Comparison of ENCODE assay signal across 16 cellular contexts in the genomic region with DNA sequence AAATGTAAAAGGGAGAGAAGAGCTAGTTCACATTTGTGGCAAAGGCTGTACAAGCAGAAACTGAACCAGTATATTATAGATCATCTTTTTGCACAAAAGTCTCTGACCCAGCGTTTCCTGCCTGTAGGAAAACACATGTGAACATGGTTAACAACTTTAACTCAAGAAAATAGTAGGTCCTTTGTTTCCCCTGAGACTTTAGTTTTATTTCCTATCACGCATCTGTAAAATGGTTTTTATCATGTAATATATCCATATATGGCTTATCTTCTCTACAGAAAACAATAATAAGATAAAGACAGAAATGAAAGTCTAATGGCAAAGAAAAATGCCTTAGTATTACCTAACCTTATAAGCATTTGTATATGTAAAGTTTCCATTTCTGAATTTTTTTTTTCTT. TPM values are rescaled to one million over a fixed set of nuclear protein-coding genes. Genes with fewer than 3 reads are reported as not detected.
A peak's percentile ranks its signal among the peaks of the same experiment; 100 is the strongest.
DNase-seq lines count a peak whose midpoint lies in the region; ATAC-seq and TF ChIP-seq lines count a peak whose summit lies in the region.
"Had no signal": no experiment of that assay in that cellular context is flagged by ENCODE, and none has a peak within 500 bp of the region (broad histone marks: within the 10 kb centered on the region; RNA-seq: fewer than 3 reads in every experiment).

No MANE protein-coding gene starts in this region.

- WGBS in aorta, 2 donors = 66 to 69% methylated on average over 2 of the region's 2 CpGs

- H3K9me3 ChIP-seq in osteoblast (ENCODE audit: low read depth, low read length) (no peaks in the 10 kb centered on the region), aorta (ENCODE audit: control insufficient read depth, low read length) (no peaks in the 10 kb centered on the region)
- H3K9me3 ChIP-seq: BLaER1 had no signal

- H3K27me3 ChIP-seq in osteoblast (ENCODE audit: insufficient read depth, low read length) (no peaks in the 10 kb centered on the region), aorta (ENCODE audit: control insufficient read depth in 1 of 2, insufficient read depth in 2 of 2, low read length in 1 of 2) (no peaks in the 10 kb centered on the region)
- H3K27me3 ChIP-seq: BLaER1 had no signal

- H2AFZ ChIP-seq in osteoblast (ENCODE audit: low read length) = no peak overlapping the region

- peaks cover 10% of the 10 kb centered on the region for H3K27me3 Mint-ChIP-seq in activated CD4-positive, alpha-beta T cell treated with anti-CD3 and anti-CD28 coated beads, Interleukin-2, amount 10 ng/mL, durations not matched to agents 24 days and 14 days
- H3K27me3 Mint-ChIP-seq: CD8-positive, alpha-beta memory T cell had no signal

- H4K20me1 ChIP-seq in osteoblast (ENCODE audit: insufficient read depth, low read length) = peaks cover 5% of the 10 kb centered on the region

- peaks cover 27% of the 10 kb centered on the region for H3K36me3 Mint-ChIP-seq in activated CD4-positive, alpha-beta T cell treated with anti-CD3 and anti-CD28 coated beads, Interleukin-2, amount 10 ng/mL, durations not matched to agents 24 days and 14 days (ENCODE audit: low read depth)

- H3K4me1 ChIP-seq in osteoblast (ENCODE audit: insufficient read depth, low read length) (peaks cover 12% of the 10 kb centered on the region), aorta (ENCODE audit: control insufficient read depth in 1 of 2, insufficient read depth in 2 of 2, low read length in 2 of 2) (no peaks in the 10 kb centered on the region)

- H3K36me3 ChIP-seq in osteoblast (ENCODE audit: insufficient read depth, low read length) (peaks cover 4% of the 10 kb centered on the region), aorta (ENCODE audit: control insufficient read depth in 1 of 2, insufficient read depth in 2 of 2, low read length in 1 of 2) (no peaks in the 10 kb centered on the region)

- intact Hi-C loops in activated CD4-positive, alpha-beta T cell treated with anti-CD3 and anti-CD28 coated beads, Interleukin-2, amount 10 ng/mL, durations not matched to agents 24 days and 14 days (cut with micrococcal nuclease) = loop anchor here (5.0 to 10.0 kb wide), 5 partner anchors 72 to 347 kb away; a partner anchor contains a TSS
- intact Hi-C loops in aorta (cut with DNase I) (no loop called here), posterior cingulate gyrus (cut with DNase I) (loop anchor here (5.0 to 10.0 kb wide), 2 partner anchors 133 to 180 kb away; a partner anchor contains a TSS)

- no peak overlapping the region for H3K27ac ChIP-seq in osteoblast (ENCODE audit: low read depth, low read length)
- no peak overlapping the region for H3K27ac ChIP-seq in aorta (ENCODE audit: low read depth in 1 of 2, low read length in 2 of 2)
- H3K27ac ChIP-seq: BLaER1 had no signal

- H3K4me2 ChIP-seq in osteoblast (ENCODE audit: insufficient read depth, low read length) = no peak overlapping the region
- H3K4me2 ChIP-seq: BLaER1 had no signal

- ATAC-seq in aorta (ENCODE audit: low FRiP score) = no peak
- ATAC-seq: HepG2 had no signal

- no peak overlapping the region for H3K27ac Mint-ChIP-seq in activated CD4-positive, alpha-beta T cell treated with anti-CD3 and anti-CD28 coated beads, Interleukin-2, amount 10 ng/mL, durations not matched to agents 24 days and 14 days

- no peaks in the 10 kb centered on the region for H3K9me3 Mint-ChIP-seq in activated CD4-positive, alpha-beta T cell treated with anti-CD3 and anti-CD28 coated beads, Interleukin-2, amount 10 ng/mL, durations not matched to agents 24 days and 14 days
- H3K9me3 Mint-ChIP-seq: CD8-positive, alpha-beta memory T cell had no signal

- H3K4me3 Mint-ChIP-seq in activated CD4-positive, alpha-beta T cell treated with anti-CD3 and anti-CD28 coated beads, Interleukin-2, amount 10 ng/mL, durations not matched to agents 24 days and 14 days = peak overlapping the region; percentile 52

- peaks cover 41% of the 10 kb centered on the region for H3K4me1 Mint-ChIP-seq in activated CD4-positive, alpha-beta T cell treated with anti-CD3 and anti-CD28 coated beads, Interleukin-2, amount 10 ng/mL, durations not matched to agents 24 days and 14 days

- TF ChIP-seq CTCF in osteoblast (IDR thresholded peaks at IDR 0.05; ENCODE audit: extremely low read depth, low read depth, low read length) = no peak

- no peak overlapping the region for H3K4me3 ChIP-seq in osteoblast (ENCODE audit: insufficient read depth, low read length)
- H3K4me3 ChIP-seq in aorta (ENCODE audit: low read length in 2 of 2) = no peak overlapping the region
- H3K4me3 ChIP-seq: BLaER1 had no signal

- H3K79me2 ChIP-seq in osteoblast (ENCODE audit: insufficient read depth, low read length) = peaks cover 18% of the 10 kb centered on the region

- DNase-seq in activated CD4-positive, alpha-beta T cell treated with anti-CD3 and anti-CD28 coated beads, Interleukin-2, amount 10 ng/mL, durations not matched to agents 24 days and 14 days = no peak
- DNase-seq in activated CD4-positive, alpha-beta T cell treated with anti-CD3 and anti-CD28 coated beads, Interleukin-2, amount 50 U/mL, for 48 hours = no peak
- DNase-seq in foreskin melanocyte (peak; percentile 75), osteoblast (ENCODE audit: insufficient read length, low spot score, missing footprints) (peak; percentile 46), aorta (no peak), NCI-H1105 (lab: John Stamatoyannopoulos, UW) (no peak), posterior cingulate gyrus (no peak)
- DNase-seq: 8988T; AML-193; CD8-positive, alpha-beta memory T cell; DMS53; GF-D8; HCEC 1CT had no signal

RNA-seq across cellular contexts. Expression of a gene that starts 2.7 kb away (rescaled TPM):
- total RNA-seq in activated CD4-positive, alpha-beta T cell treated with anti-CD3 and anti-CD28 coated beads, Interleukin-2, amount 10 ng/mL, durations not matched to agents 24 days and 14 days = 44.2 and 51.9 TPM in 2 replicates
- total RNA-seq in osteoblast (8.5 and 12.7 TPM in 2 replicates), aorta (10 to 100 TPM; 10.1 to 15.1 TPM)
- 10 to 100 TPM in 1 of 2 donors, 1 to 10 TPM in 1; 4.5 to 11.0 TPM for polyA plus RNA-seq in aorta

RNA-seq across cellular contexts. Expression of a gene that starts 12.5 kb away (rescaled TPM):
- total RNA-seq in activated CD4-positive, alpha-beta T cell treated with anti-CD3 and anti-CD28 coated beads, Interleukin-2, amount 10 ng/mL, durations not matched to agents 24 days and 14 days = 39.5 and 42.7 TPM in 2 replicates
- total RNA-seq in osteoblast = not detected in 2 replicates
- not detected for total RNA-seq in aorta
- polyA plus RNA-seq in aorta = under 1 TPM in 1 of 2 donors, not detected in 1; 0.38 TPM
- total RNA-seq: H4, HepG2 had no signal
- polyA plus RNA-seq: HepG2 had no signal

RNA-seq across cellular contexts. Expression of a gene that starts 42.4 kb away (rescaled TPM):
- total RNA-seq in activated CD4-positive, alpha-beta T cell treated with anti-CD3 and anti-CD28 coated beads, Interleukin-2, amount 10 ng/mL, durations not matched to agents 24 days and 14 days = 43.8 and 45.4 TPM in 2 replicates
- total RNA-seq in osteoblast = 32.1 and 33.7 TPM in 2 replicates
- 100 to 1,000 TPM in 1 of 2 donors, 10 to 100 TPM in 1; 56.7 to 103 TPM for total RNA-seq in aorta
- 10 to 100 TPM; 48.6 to 58.2 TPM for polyA plus RNA-seq in aorta

Comparison
In these comparisons a context has a peak if more than half of its experiments do, and no peak if none do; other contexts are left out.
1. DNase-seq: peak in foreskin melanocyte (single experiment) and osteoblast (single experiment); none in activated CD4-positive, alpha-beta T cell treated with anti-CD3 and anti-CD28 coated beads, Interleukin-2, amount 10 ng/mL, durations not matched to agents 24 days and 14 days (single experiment), activated CD4-positive, alpha-beta T cell treated with anti-CD3 and anti-CD28 coated beads, Interleukin-2, amount 50 U/mL, for 48 hours (0 of 2), aorta (0 of 2), NCI-H1105 (single experiment) and posterior cingulate gyrus (0 of 10).
2. RNA of a gene that starts 12.5 kb away (total RNA-seq): 39.5 to 42.7 TPM in activated CD4-positive, alpha-beta T cell treated with anti-CD3 and anti-CD28 coated beads, Interleukin-2, amount 10 ng/mL, durations not matched to agents 24 days and 14 days; not detected in aorta and not detected in osteoblast; every median in the first group is over 10 times any median in the second.
3. intact Hi-C loops: an anchor here in activated CD4-positive, alpha-beta T cell treated with anti-CD3 and anti-CD28 coated beads, Interleukin-2, amount 10 ng/mL, durations not matched to agents 24 days and 14 days (5.0 to 10.0 kb wide) and posterior cingulate gyrus (5.0 to 10.0 kb wide); none called in aorta.